22 cellular contexts compared by ENCODE assay signal in genomic region chr6:152682141-152682540, GRCh38.
DNase-seq lines count a peak whose midpoint lies in the region; ATAC-seq and TF ChIP-seq lines count a peak whose summit lies in the region.
"Had no signal": no experiment of that assay in that cellular context is flagged by ENCODE, and none has a peak within 500 bp of the region (broad histone marks: within the 10 kb centered on the region; RNA-seq: fewer than 3 reads in every experiment).

No MANE protein-coding gene starts in this region.

- POLR2A ChIA-PET in RWPE1 (lab: Yijun Ruan, JAX; ENCODE audit: low non-redundant PET) = no interaction called here

- no peaks in the 10 kb centered on the region for H3K36me3 ChIP-seq in SU-DHL-6 (ENCODE audit: low read length)

- peaks cover 11% of the 10 kb centered on the region for H3K4me1 Mint-ChIP-seq in nephron progenitor cell

- H3K4me2 ChIP-seq in SU-DHL-6 (ENCODE audit: low read depth, low read length, poor library complexity, severe bottlenecking) = peak overlapping the region; percentile 100

- peaks cover 57% of the 10 kb centered on the region for H3F3A ChIP-seq in SU-DHL-6 (ENCODE audit: insufficient read depth)

- no peaks in the 10 kb centered on the region for H4K20me1 ChIP-seq in SU-DHL-6 (ENCODE audit: low read depth, low read length)

- peaks cover 10% of the 10 kb centered on the region; the same call in 1 of the 2 replicates for H3K79me2 ChIP-seq in SU-DHL-6 (ENCODE audit: insufficient read depth, low read length)

- H3K9me3 ChIP-seq in SU-DHL-6 (ENCODE audit: insufficient read depth, low read length) = no peaks in the 10 kb centered on the region

- CTCF ChIA-PET in RWPE1 (lab: Yijun Ruan, JAX) = no interaction called here

- peak overlapping the region; percentile 1 for H3K4me3 ChIP-seq in SU-DHL-6 (ENCODE audit: insufficient read depth, low read length, poor library complexity, severe bottlenecking)
- H3K4me3 ChIP-seq: GM23248 had no signal

- H2AFZ ChIP-seq in SU-DHL-6 (ENCODE audit: low read depth, low read length, severe bottlenecking) = no peak overlapping the region
- H2AFZ ChIP-seq: GM23248 had no signal

- peak overlapping the region; percentile 100 for H3K27ac ChIP-seq in SU-DHL-6 (ENCODE audit: low read depth, low read length)
- H3K27ac ChIP-seq in RWPE1 = no peak overlapping the region
- H3K27ac ChIP-seq: 22Rv1, GM23248, HL-60 had no signal

- H3K4me3 Mint-ChIP-seq in nephron progenitor cell = no peak overlapping the region
- H3K4me3 Mint-ChIP-seq: CD14-positive monocyte; CD8-positive, alpha-beta T cell; HFFc6; IgD-negative memory B cell had no signal

- no peaks in the 10 kb centered on the region for H3K27me3 ChIP-seq in SU-DHL-6 (ENCODE audit: low read length)

- H3K27ac Mint-ChIP-seq in nephron progenitor cell = peak overlapping the region; percentile 67
- H3K27ac Mint-ChIP-seq: CD8-positive, alpha-beta T cell; HFFc6; IgD-negative memory B cell had no signal

- no peak for ATAC-seq in HG03097 (IDR thresholded peaks at IDR 0.05; ENCODE audit: low FRiP score, unreplicated experiment)
- ATAC-seq: CD8-positive, alpha-beta T cell had no signal

- TF ChIP-seq CTCF in SU-DHL-6 (IDR thresholded peaks at IDR 0.05; ENCODE audit: insufficient read depth, low read length, poor library complexity, severe bottlenecking) = no peak
- no peak for TF ChIP-seq CTCF in nephron progenitor cell (IDR thresholded peaks at IDR 0.05)
- TF ChIP-seq CTCF in RWPE1 (conservative IDR thresholded peaks at IDR 0.05; ENCODE audit: low read depth) = no peak

- H3K9ac ChIP-seq in SU-DHL-6 (ENCODE audit: low read length) = peak overlapping the region; percentile 68
- H3K9ac ChIP-seq: GM23248 had no signal

- no peaks in the 10 kb centered on the region for H3K36me3 Mint-ChIP-seq in nephron progenitor cell (ENCODE audit: low read depth)
- H3K36me3 Mint-ChIP-seq: CD14-positive monocyte; CD8-positive, alpha-beta T cell; IgD-negative memory B cell had no signal

- H3K9me3 Mint-ChIP-seq in nephron progenitor cell = no peaks in the 10 kb centered on the region
- H3K9me3 Mint-ChIP-seq: CD8-positive, alpha-beta T cell; HFFc6 had no signal

- no peaks in the 10 kb centered on the region for H3K27me3 Mint-ChIP-seq in nephron progenitor cell (ENCODE audit: low read depth, poor library complexity)
- H3K27me3 Mint-ChIP-seq: IgD-negative memory B cell had no signal

- DNase-seq in NCI-H82 (lab: John Stamatoyannopoulos, UW) (peak; percentile 11), NCI-H82 treated with DMSO at 0.1 percent for 48 hours (lab: John Stamatoyannopoulos, UW; ENCODE audit: unreplicated experiment) (no peak), nephron progenitor cell (no peak), RWPE1 (ENCODE audit: low spot score) (no peak), activated T-cell treated with anti-CD3 and anti-CD28 coated beads for 4 hours (no peak)
- DNase-seq in effector CD4-positive, alpha-beta T cell = no peak
- DNase-seq: CD8-positive, alpha-beta T cell; COR-L47; DMS153; DMS79 treated with DMSO at 0.1 percent for 48 hours; EL; GDM1; GM23248; HCEC 1CT; HFFc6; KG1 had no signal

- H3K9me2 ChIP-seq in SU-DHL-6 (replicated peaks; ENCODE audit: insufficient read depth, low read length) = no peaks in the 10 kb centered on the region
